12 cellular contexts compared by ENCODE assay signal in the genomic region with DNA sequence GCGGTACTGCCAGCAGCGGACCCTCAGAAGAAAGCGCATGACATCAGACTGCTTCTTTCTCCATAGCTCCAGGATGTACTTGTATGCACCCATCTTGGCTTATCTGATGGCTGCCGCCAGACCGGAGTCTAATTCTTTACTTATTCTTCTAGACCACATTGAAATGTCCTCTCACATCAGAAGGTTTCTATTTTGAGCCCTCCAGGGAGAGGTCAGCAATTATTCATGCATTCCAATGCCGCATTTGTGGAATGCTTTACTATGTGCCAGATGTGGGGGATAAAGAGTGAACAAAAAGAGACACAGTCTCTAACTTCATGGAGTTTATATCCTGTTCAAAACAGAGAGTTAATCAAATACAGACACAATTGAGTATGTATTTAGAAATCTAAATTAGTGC.
DNase-seq lines count a peak whose midpoint lies in the region; ATAC-seq and FAIRE-seq lines count a peak whose summit lies in the region.
"Had no signal": no experiment of that assay in that cellular context is flagged by ENCODE, and none has a peak within 500 bp of the region (broad histone marks: within the 10 kb centered on the region; RNA-seq: fewer than 3 reads in every experiment).

No MANE protein-coding gene starts in this region.

- DNase-seq in ACHN: peak; percentile 84
- peak; percentile 57 for DNase-seq in HTR-8/SVneo (ENCODE audit: insufficient read length, low spot score)
- DNase-seq in dermis blood vessel endothelial cell: peak; percentile 20
- peak; percentile 95 for DNase-seq in kidney tubule cell (ENCODE audit: low spot score)
- no peak for DNase-seq in stimulated activated CD4-positive, alpha-beta T cell treated with anti-CD3 and anti-CD28 coated beads, Interleukin-4, amount 100 ng/mL, for 24 hours
- no peak for DNase-seq in NCI-H2171 treated with DMSO at 0.1 percent for 48 hours (lab: John Stamatoyannopoulos, UW)
- no peak for DNase-seq in putamen (ENCODE audit: low spot score)
- DNase-seq: caudate nucleus, NCI-H446 treated with DMSO at 0.1 percent for 48 hours, pancreas, T-helper 17 cell had no signal

- FAIRE-seq in HTR-8/SVneo (lab: Jason Lieb, UNC): no peak
- FAIRE-seq: pancreas had no signal

- ATAC-seq in GM18868 (IDR thresholded peaks at IDR 0.05; ENCODE audit: unreplicated experiment): no peak
- ATAC-seq: T-helper 17 cell had no signal

- in situ Hi-C loops in ACHN (cut with HindIII; ENCODE audit: low pct_ligation_motif_present, low pct_unique_long_range_greater_than_20kb, low sequenced_read_pairs): no loop called here

Comparison
In these comparisons a context has a peak if more than half of its experiments do, and no peak if none do; other contexts are left out.
1. DNase-seq: peak in ACHN (single experiment), HTR-8/SVneo (single experiment), dermis blood vessel endothelial cell (single experiment) and kidney tubule cell (single experiment); none in stimulated activated CD4-positive, alpha-beta T cell treated with anti-CD3 and anti-CD28 coated beads, Interleukin-4, amount 100 ng/mL, for 24 hours (single experiment), NCI-H2171 treated with DMSO at 0.1 percent for 48 hours (single experiment) and putamen (single experiment).